In the genomic region with DNA sequence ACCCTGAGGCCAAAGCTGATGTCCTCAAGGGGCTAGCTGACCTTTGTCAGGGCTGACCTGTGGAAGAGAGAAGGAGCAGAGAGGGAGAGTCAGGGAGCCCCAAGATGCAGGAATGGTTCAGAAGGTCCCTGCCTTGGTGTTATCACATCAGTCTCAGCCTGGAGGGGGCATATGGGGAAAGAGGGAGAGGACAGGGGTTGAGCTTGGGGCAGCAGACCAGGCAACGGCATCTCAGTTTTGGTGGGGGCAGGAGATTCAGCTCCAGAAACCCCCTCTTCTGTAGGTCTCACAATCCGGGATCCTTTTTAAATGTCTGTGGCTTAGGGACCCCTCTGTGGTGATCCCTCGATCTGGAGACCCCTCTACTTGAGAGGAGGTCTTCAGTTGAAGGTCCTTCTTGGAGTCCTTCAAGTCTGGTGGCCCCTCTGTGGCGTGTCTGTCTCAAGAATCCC, we compare ENCODE assay signal across 9 cellular contexts. TPM values are rescaled to one million over a fixed set of nuclear protein-coding genes. Genes with fewer than 3 reads are reported as not detected.
DNase-seq lines count a peak whose midpoint lies in the region; ATAC-seq and TF ChIP-seq lines count a peak whose summit lies in the region.
"Had no signal": no experiment of that assay in that cellular context is flagged by ENCODE, and none has a peak within 500 bp of the region (broad histone marks: within the 10 kb centered on the region; RNA-seq: fewer than 3 reads in every experiment).

No MANE protein-coding gene starts in this region.

- H3K4me3 ChIP-seq in LNCaP clone FGC (ENCODE audit: low read depth, low read length), result peak overlapping the region; percentile 50
- peak overlapping the region; percentile 57 to 88 for H3K4me3 ChIP-seq in mesenchymal stem cell (ENCODE audit: insufficient read depth in 1 of 2, low read depth in 1 of 2, low read length in 2 of 2)
- peak overlapping the region; percentile 79 for H3K4me3 ChIP-seq in thoracic aorta

- H3K27me3 ChIP-seq in mesenchymal stem cell (ENCODE audit: control insufficient read depth in 1 of 2, insufficient read depth in 1 of 2, low read length in 2 of 2) (no peaks in the 10 kb centered on the region), thoracic aorta (replicated peaks; ENCODE audit: insufficient read depth) (no peaks in the 10 kb centered on the region)

- H3K27ac ChIP-seq in mesenchymal stem cell (ENCODE audit: low read length, poor library complexity, severe bottlenecking) (peak overlapping the region; percentile 97), thoracic aorta (peak overlapping the region; percentile 84 to 91)

- peaks cover 72% of the 10 kb centered on the region for H3K4me1 Mint-ChIP-seq in chondrocyte (ENCODE audit: low read depth)

- H3K23ac ChIP-seq in mesenchymal stem cell (ENCODE audit: low read length in 2 of 2), result peak overlapping the region in 1 of 2 experiments; percentile 60

- H3K27me3 Mint-ChIP-seq in chondrocyte (ENCODE audit: low read depth), result no peaks in the 10 kb centered on the region

- DNase-seq in LNCaP clone FGC (ENCODE audit: low read depth) (no peak), chondrocyte (ENCODE audit: low spot score) (peak; percentile 13), mesenchymal stem cell (no peak), thoracic aorta (ENCODE audit: low spot score) (no peak), HuH-7 (ENCODE audit: low spot score) (no peak)
- no peak for DNase-seq in activated CD4-positive, alpha-beta T cell treated with anti-CD3 and anti-CD28 coated beads for 1 hour
- DNase-seq: activated CD4-positive, alpha-beta T cell treated with anti-CD3 and anti-CD28 coated beads, Interleukin-2, amount 50 U/mL, for 4 hours had no signal

- peak overlapping the region; percentile 86 for H3K4me3 Mint-ChIP-seq in chondrocyte (ENCODE audit: unreplicated experiment)

- peaks cover 11% of the 10 kb centered on the region for H3K36me3 Mint-ChIP-seq in chondrocyte (ENCODE audit: low read depth)

- peak overlapping the region; percentile 91 for H2BK15ac ChIP-seq in mesenchymal stem cell (ENCODE audit: low read depth, poor library complexity, severe bottlenecking)

- peak overlapping the region; percentile 74 for H3K4me2 ChIP-seq in mesenchymal stem cell (ENCODE audit: low read length, poor library complexity, severe bottlenecking)

- peak overlapping the region; percentile 54 for H4K8ac ChIP-seq in mesenchymal stem cell (ENCODE audit: low read length)

- H3K27ac Mint-ChIP-seq in chondrocyte (ENCODE audit: unreplicated experiment), result peak overlapping the region; percentile 97

- H3K9me3 Mint-ChIP-seq in chondrocyte (ENCODE audit: low read depth), result no peaks in the 10 kb centered on the region

- H4K91ac ChIP-seq in mesenchymal stem cell (ENCODE audit: low read length), result peak overlapping the region; percentile 95

- H3K9me3 ChIP-seq in mesenchymal stem cell (ENCODE audit: control insufficient read depth, low read length) (no peaks in the 10 kb centered on the region), thoracic aorta (no peaks in the 10 kb centered on the region)

- H2BK5ac ChIP-seq in mesenchymal stem cell (ENCODE audit: low read depth, low read length, poor library complexity, severe bottlenecking), result peak overlapping the region; percentile 71

- no peak for ATAC-seq in thoracic aorta (ENCODE audit: insufficient number of reproducible peaks, low FRiP score, low read depth)
- ATAC-seq in GM18867 (IDR thresholded peaks at IDR 0.05; ENCODE audit: unreplicated experiment), result no peak
- no peak for ATAC-seq in GM21447 (IDR thresholded peaks at IDR 0.05; ENCODE audit: unreplicated experiment)

- H3K36me3 ChIP-seq in mesenchymal stem cell (ENCODE audit: control insufficient read depth in 1 of 2, insufficient read depth in 2 of 2, low read depth in 1 of 2, low read length in 2 of 2) (peaks cover 17 to 43% of the 10 kb centered on the region in 2 experiments), thoracic aorta (no peaks in the 10 kb centered on the region)

- TF ChIP-seq CTCF in LNCaP clone FGC (IDR thresholded peaks at IDR 0.05; ENCODE audit: control insufficient read depth, extremely low read depth, insufficient read depth) (no peak), chondrocyte (IDR thresholded peaks at IDR 0.05) (no peak), thoracic aorta (IDR thresholded peaks at IDR 0.05) (no peak)

- peak overlapping the region; percentile 18 to 69 for H3K4ac ChIP-seq in mesenchymal stem cell (ENCODE audit: low read depth in 1 of 2, low read length in 2 of 2)

- H3K18ac ChIP-seq in mesenchymal stem cell (ENCODE audit: low read depth in 1 of 2, low read length in 2 of 2), result peak overlapping the region; percentile 49 to 96

- H3K4me1 ChIP-seq in mesenchymal stem cell (ENCODE audit: control insufficient read depth, insufficient read depth, low read depth, low read length) (peaks cover 32% of the 10 kb centered on the region), thoracic aorta (ENCODE audit: control insufficient read depth in 1 of 2, low read depth in 2 of 2) (peaks cover 6 to 35% of the 10 kb centered on the region in 2 donors)

- H2BK12ac ChIP-seq in mesenchymal stem cell (ENCODE audit: low read length in 2 of 2), result peak overlapping the region; percentile 81 to 89

- H3K9ac ChIP-seq in mesenchymal stem cell (ENCODE audit: low read length), result peak overlapping the region; percentile 96

- H3K14ac ChIP-seq in mesenchymal stem cell (ENCODE audit: low read length in 2 of 2), result peak overlapping the region in 1 of 2 experiments; percentile 88

- H2AFZ ChIP-seq in mesenchymal stem cell (ENCODE audit: low read depth, low read length), result no peak overlapping the region

- 44% methylated on average over 4 of the region's 4 CpGs for WGBS in mesenchymal stem cell

- peak overlapping the region; percentile 44 for H2BK120ac ChIP-seq in mesenchymal stem cell (ENCODE audit: low read depth, low read length)

- H3K79me1 ChIP-seq in mesenchymal stem cell (replicated peaks; ENCODE audit: low read length, poor library complexity, severe bottlenecking), result peaks cover 8% of the 10 kb centered on the region

- H2AK5ac ChIP-seq in mesenchymal stem cell (ENCODE audit: low read length, severe bottlenecking), result peak overlapping the region; percentile 82

RNA-seq across cellular contexts. Expression of a gene that starts 0.8 kb away (rescaled TPM):
- total RNA-seq in chondrocyte (98.2 to 113 TPM (median 98.4 TPM) in 3 replicates), thoracic aorta (10 to 100 TPM; 64.2 to 82.9 TPM)
- polyA plus RNA-seq in mesenchymal stem cell (2013, experiment 1 of 2), result 420 TPM
- polyA plus RNA-seq in mesenchymal stem cell (2013, experiment 2 of 2), result 417 TPM

RNA-seq across cellular contexts. Expression of a gene that starts 1.7 kb away (rescaled TPM):
- total RNA-seq in chondrocyte, result 1.2 to 1.5 TPM (median 1.3 TPM) in 3 replicates
- 0.29 TPM for polyA plus RNA-seq in mesenchymal stem cell (2013, experiment 1 of 2)
- 0.25 TPM for polyA plus RNA-seq in mesenchymal stem cell (2013, experiment 2 of 2)
- not detected for total RNA-seq in thoracic aorta

RNA-seq across cellular contexts. Expression of a gene that starts 7.4 kb away (rescaled TPM):
- total RNA-seq in chondrocyte, result 44.4 to 56.9 TPM (median 47.9 TPM) in 3 replicates
- 33.6 TPM for polyA plus RNA-seq in mesenchymal stem cell (2013, experiment 1 of 2)
- polyA plus RNA-seq in mesenchymal stem cell (2013, experiment 2 of 2), result 34.1 TPM
- 10 to 100 TPM; 39.0 to 78.0 TPM for total RNA-seq in thoracic aorta

RNA-seq across cellular contexts. Expression of a gene that starts 10.4 kb away (rescaled TPM):
- not detected in 3 replicates for total RNA-seq in chondrocyte
- polyA plus RNA-seq in mesenchymal stem cell (2013, experiment 1 of 2), result 0.07 TPM
- not detected for polyA plus RNA-seq in mesenchymal stem cell (2013, experiment 2 of 2)
- total RNA-seq in thoracic aorta, result 1 to 10 TPM; 4.2 to 4.9 TPM

RNA-seq across cellular contexts. Expression of a gene that starts 13.6 kb away (rescaled TPM):
- total RNA-seq in chondrocyte (111 to 122 TPM (median 115 TPM) in 3 replicates), thoracic aorta (10 to 100 TPM; 81.1 to 82.3 TPM)
- 123 TPM for polyA plus RNA-seq in mesenchymal stem cell (2013, experiment 1 of 2)
- 128 TPM for polyA plus RNA-seq in mesenchymal stem cell (2013, experiment 2 of 2)
